25 cellular contexts compared by ENCODE assay signal in genomic region chr17:28944343-28944742, GRCh38. TPM values are rescaled to one million over a fixed set of nuclear protein-coding genes. Genes with fewer than 3 reads are reported as not detected.
DNase-seq lines count a peak whose midpoint lies in the region; ATAC-seq and TF ChIP-seq lines count a peak whose summit lies in the region.
"Had no signal": no experiment of that assay in that cellular context is flagged by ENCODE, and none has a peak within 500 bp of the region (broad histone marks: within the 10 kb centered on the region; RNA-seq: fewer than 3 reads in every experiment).

No MANE protein-coding gene starts in this region.

- H2BK15ac ChIP-seq in mesenchymal stem cell (ENCODE audit: low read depth, poor library complexity, severe bottlenecking): no peak overlapping the region

- H3K27ac ChIP-seq in RWPE2 (ENCODE audit: poor library complexity, severe bottlenecking) (peak overlapping the region; percentile 86), mesenchymal stem cell (ENCODE audit: low read length, poor library complexity, severe bottlenecking) (no peak overlapping the region), RWPE1 (no peak overlapping the region)
- H3K27ac ChIP-seq: BLaER1 treated with 17β-estradiol and CSF1 and Interleukin-3, amounts not matched to agents 10 nM and 100 nM; Peyer's patch; WERI-Rb-1 had no signal

- no peaks in the 10 kb centered on the region for H3K27me3 Mint-ChIP-seq in activated naive CD8-positive, alpha-beta T cell
- no peaks in the 10 kb centered on the region for H3K27me3 Mint-ChIP-seq in activated naive CD8-positive, alpha-beta T cell treated with anti-CD3 and anti-CD28 coated beads, Interleukin-2, amount 50 U/mL, for 24 hours
- H3K27me3 Mint-ChIP-seq: activated CD4-positive, alpha-beta T cell treated with anti-CD3 and anti-CD28 coated beads, Interleukin-2, amount 10 ng/mL, durations not matched to agents 7 days and 5 days; activated naive CD8-positive, alpha-beta T cell treated with anti-CD3 and anti-CD28 coated beads, Interleukin-2, amount 10 ng/mL, durations not matched to agents 7 days and 5 days; IgD-negative memory B cell had no signal

- no peak overlapping the region for H2BK120ac ChIP-seq in mesenchymal stem cell (ENCODE audit: low read depth, low read length)

- H3K4me3 Mint-ChIP-seq in activated naive CD8-positive, alpha-beta T cell: peak overlapping the region; percentile 20
- H3K4me3 Mint-ChIP-seq in activated naive CD8-positive, alpha-beta T cell treated with anti-CD3 and anti-CD28 coated beads, Interleukin-2, amount 50 U/mL, for 24 hours: no peak overlapping the region
- H3K4me3 Mint-ChIP-seq: activated CD4-positive, alpha-beta T cell treated with anti-CD3 and anti-CD28 coated beads, Interleukin-2, amount 10 ng/mL, durations not matched to agents 7 days and 5 days; activated naive CD8-positive, alpha-beta T cell treated with anti-CD3 and anti-CD28 coated beads, Interleukin-2, amount 10 ng/mL, durations not matched to agents 7 days and 5 days; H9 had no signal

- H3K9ac ChIP-seq in mesenchymal stem cell (ENCODE audit: low read length): peak overlapping the region; percentile 96
- H3K9ac ChIP-seq: BLaER1 treated with 17β-estradiol and CSF1 and Interleukin-3, amounts not matched to agents 10 nM and 100 nM had no signal

- H2BK12ac ChIP-seq in mesenchymal stem cell (ENCODE audit: low read length in 2 of 2): no peak overlapping the region

- no peak overlapping the region for H3K18ac ChIP-seq in mesenchymal stem cell (ENCODE audit: low read depth in 1 of 2, low read length in 2 of 2)

- no peak overlapping the region for H2AFZ ChIP-seq in mesenchymal stem cell (ENCODE audit: low read depth, low read length)

- no peak overlapping the region for H3K14ac ChIP-seq in mesenchymal stem cell (ENCODE audit: low read length in 2 of 2)

- H3K4me1 Mint-ChIP-seq in activated naive CD8-positive, alpha-beta T cell (ENCODE audit: low read depth): peaks cover 88% of the 10 kb centered on the region
- peaks cover 89% of the 10 kb centered on the region for H3K4me1 Mint-ChIP-seq in activated naive CD8-positive, alpha-beta T cell treated with anti-CD3 and anti-CD28 coated beads, Interleukin-2, amount 50 U/mL, for 24 hours

- no peak overlapping the region for H4K91ac ChIP-seq in mesenchymal stem cell (ENCODE audit: low read length)

- no peak overlapping the region for H4K8ac ChIP-seq in mesenchymal stem cell (ENCODE audit: low read length)

- peaks cover 16% of the 10 kb centered on the region for H3K36me3 Mint-ChIP-seq in activated naive CD8-positive, alpha-beta T cell
- peaks cover 57% of the 10 kb centered on the region for H3K36me3 Mint-ChIP-seq in activated naive CD8-positive, alpha-beta T cell treated with anti-CD3 and anti-CD28 coated beads, Interleukin-2, amount 50 U/mL, for 24 hours (ENCODE audit: low read depth)
- H3K36me3 Mint-ChIP-seq: IgD-negative memory B cell had no signal

- TF ChIP-seq CTCF in RWPE2 (IDR thresholded peaks at IDR 0.05; ENCODE audit: poor library complexity, severe bottlenecking) (no peak), RWPE1 (conservative IDR thresholded peaks at IDR 0.05; ENCODE audit: low read depth) (no peak)

- H2BK5ac ChIP-seq in mesenchymal stem cell (ENCODE audit: low read depth, low read length, poor library complexity, severe bottlenecking): no peak overlapping the region

- H3K4me1 ChIP-seq in RWPE2 (ENCODE audit: insufficient read depth, poor library complexity, severe bottlenecking) (peaks cover 29% of the 10 kb centered on the region), mesenchymal stem cell (ENCODE audit: control insufficient read depth, insufficient read depth, low read depth, low read length) (peaks cover 11% of the 10 kb centered on the region)

- DNase-seq in activated naive CD8-positive, alpha-beta T cell treated with anti-CD3 and anti-CD28 coated beads, Interleukin-2, amount 50 U/mL, for 24 hours: no peak
- no peak for DNase-seq in RWPE2 (ENCODE audit: low spot score)
- DNase-seq in mesenchymal stem cell: no peak
- DNase-seq in NCI-H146 (lab: John Stamatoyannopoulos, UW): no peak
- DNase-seq in RWPE1 (ENCODE audit: low spot score): no peak
- no peak for DNase-seq in putamen (ENCODE audit: low spot score)
- DNase-seq: activated CD4-positive, alpha-beta T cell treated with anti-CD3 and anti-CD28 coated beads, Interleukin-2, amount 10 ng/mL, durations not matched to agents 7 days and 5 days; activated naive CD8-positive, alpha-beta T cell treated with anti-CD3 and anti-CD28 coated beads, Interleukin-2, amount 10 ng/mL, durations not matched to agents 7 days and 5 days; central memory CD4-positive, alpha-beta T cell; dermis blood vessel endothelial cell; H9; hippocampal formation; mesendoderm; NCI-H1048; NCI-H1930; NCI-H524 treated with DMSO at 0.1 percent for 48 hours; occipital lobe; Peyer's patch; WERI-Rb-1 had no signal

- no peak overlapping the region for H3K4me2 ChIP-seq in mesenchymal stem cell (ENCODE audit: low read length, poor library complexity, severe bottlenecking)

- WGBS in mesenchymal stem cell: 94% methylated on average over 3 of the region's 4 CpGs

- peaks cover 57% of the 10 kb centered on the region for H3K36me3 ChIP-seq in RWPE2 (ENCODE audit: low read depth)
- H3K36me3 ChIP-seq in mesenchymal stem cell (ENCODE audit: control insufficient read depth in 1 of 2, insufficient read depth in 2 of 2, low read depth in 1 of 2, low read length in 2 of 2): peaks cover 7 to 23% of the 10 kb centered on the region in 2 experiments

- H3K4ac ChIP-seq in mesenchymal stem cell (ENCODE audit: low read depth in 1 of 2, low read length in 2 of 2): no peak overlapping the region

- H3K27me3 ChIP-seq in RWPE2 (ENCODE audit: insufficient read depth, poor library complexity, severe bottlenecking) (no peaks in the 10 kb centered on the region), mesenchymal stem cell (ENCODE audit: control insufficient read depth in 1 of 2, insufficient read depth in 1 of 2, low read length in 2 of 2) (no peaks in the 10 kb centered on the region)
- H3K27me3 ChIP-seq: BLaER1 treated with 17β-estradiol and CSF1 and Interleukin-3, amounts not matched to agents 10 nM and 100 nM; Peyer's patch; tibial nerve had no signal

- POLR2A ChIA-PET in RWPE1 (lab: Yijun Ruan, JAX; ENCODE audit: low non-redundant PET): interaction anchor here (0.6 kb wide), 1 partner anchor 10 kb away, joined by 3 read pairs; no protein-coding TSS in a partner anchor

- no peak overlapping the region for H3K23ac ChIP-seq in mesenchymal stem cell (ENCODE audit: low read length in 2 of 2)

- no peaks in the 10 kb centered on the region for H3K79me1 ChIP-seq in mesenchymal stem cell (replicated peaks; ENCODE audit: low read length, poor library complexity, severe bottlenecking)

- no peak overlapping the region for H3K27ac Mint-ChIP-seq in activated naive CD8-positive, alpha-beta T cell
- H3K27ac Mint-ChIP-seq in activated naive CD8-positive, alpha-beta T cell treated with anti-CD3 and anti-CD28 coated beads, Interleukin-2, amount 50 U/mL, for 24 hours: no peak overlapping the region
- H3K27ac Mint-ChIP-seq: activated CD4-positive, alpha-beta T cell treated with anti-CD3 and anti-CD28 coated beads, Interleukin-2, amount 10 ng/mL, durations not matched to agents 7 days and 5 days; activated naive CD8-positive, alpha-beta T cell treated with anti-CD3 and anti-CD28 coated beads, Interleukin-2, amount 10 ng/mL, durations not matched to agents 7 days and 5 days; H9 had no signal

- CTCF ChIA-PET in RWPE1 (lab: Yijun Ruan, JAX): no interaction called here

- no peaks in the 10 kb centered on the region for H3K9me3 ChIP-seq in RWPE2 (ENCODE audit: severe bottlenecking)
- H3K9me3 ChIP-seq in mesenchymal stem cell (ENCODE audit: control insufficient read depth, low read length): no peaks in the 10 kb centered on the region
- H3K9me3 ChIP-seq: BLaER1 treated with 17β-estradiol and CSF1 and Interleukin-3, amounts not matched to agents 10 nM and 100 nM; Peyer's patch; tibial nerve had no signal

- ATAC-seq in activated naive CD8-positive, alpha-beta T cell treated with anti-CD3 and anti-CD28 coated beads, Interleukin-2, amount 50 U/mL, for 24 hours: no peak
- no peak for ATAC-seq in RWPE2 (ENCODE audit: low read depth)
- ATAC-seq: left lobe of liver had no signal

- no peaks in the 10 kb centered on the region for H3K9me3 Mint-ChIP-seq in activated naive CD8-positive, alpha-beta T cell (ENCODE audit: low read depth)
- H3K9me3 Mint-ChIP-seq in activated naive CD8-positive, alpha-beta T cell treated with anti-CD3 and anti-CD28 coated beads, Interleukin-2, amount 50 U/mL, for 24 hours: no peaks in the 10 kb centered on the region
- H3K9me3 Mint-ChIP-seq: activated CD4-positive, alpha-beta T cell treated with anti-CD3 and anti-CD28 coated beads, Interleukin-2, amount 10 ng/mL, durations not matched to agents 7 days and 5 days; activated naive CD8-positive, alpha-beta T cell treated with anti-CD3 and anti-CD28 coated beads, Interleukin-2, amount 10 ng/mL, durations not matched to agents 7 days and 5 days; H9; IgD-negative memory B cell had no signal

- H3K4me3 ChIP-seq in RWPE2 (ENCODE audit: severe bottlenecking) (no peak overlapping the region), mesenchymal stem cell (ENCODE audit: insufficient read depth in 1 of 2, low read depth in 1 of 2, low read length in 2 of 2) (no peak overlapping the region)
- H3K4me3 ChIP-seq: BLaER1 treated with 17β-estradiol and CSF1 and Interleukin-3, amounts not matched to agents 10 nM and 100 nM; Peyer's patch; skin epidermis; tibial nerve had no signal

- H2AK5ac ChIP-seq in mesenchymal stem cell (ENCODE audit: low read length, severe bottlenecking): no peak overlapping the region

RNA-seq across cellular contexts. Expression of gene PHF12, which starts 7.0 kb away (rescaled TPM):
- 22.4 TPM for polyA plus RNA-seq in mesenchymal stem cell (2013, experiment 1 of 2)
- 20.9 TPM for polyA plus RNA-seq in mesenchymal stem cell (2013, experiment 2 of 2)

RNA-seq across cellular contexts. Expression of gene DHRS13, which starts 41.5 kb away (rescaled TPM):
- polyA plus RNA-seq in mesenchymal stem cell (2013, experiment 1 of 2): 1.8 TPM
- polyA plus RNA-seq in mesenchymal stem cell (2013, experiment 2 of 2): 1.7 TPM

RNA-seq across cellular contexts. Expression of gene FLOT2, which starts 46.8 kb away (rescaled TPM):
- polyA plus RNA-seq in mesenchymal stem cell (2013, experiment 1 of 2): 70.2 TPM
- 65.0 TPM for polyA plus RNA-seq in mesenchymal stem cell (2013, experiment 2 of 2)
